1 cellular context compared by ENCODE assay signal in genomic region chr1:227043755-227044154, GRCh38.
TF ChIP-seq lines count a peak whose summit lies in the region.

No MANE protein-coding gene starts in this region.

TF ChIP-seq in HepG2, 621 proteins besides CTCF, POLR2A, EP300 and RAD21 (continued from another document):
- TF ChIP-seq ZBTB44 (CRISPR knock-in tag; IDR thresholded peaks at IDR 0.05), result no peak
- TF ChIP-seq ATF7 (IDR thresholded peaks at IDR 0.05), result 0 out of 2 replicates have a peak, but pooled peaks have one; percentile 15
- TF ChIP-seq ATF7 (CRISPR knock-in tag; IDR thresholded peaks at IDR 0.05), result no peak
- TF ChIP-seq NBN (conservative IDR thresholded peaks at IDR 0.05), result no peak
- no peak for TF ChIP-seq EED (CRISPR knock-in tag; IDR thresholded peaks at IDR 0.05)
- TF ChIP-seq NFE2L2 (IDR thresholded peaks at IDR 0.05; ENCODE audit: low read length), result peak; percentile 29; the same call in 1 of the 2 replicates
- TF ChIP-seq NFE2 (CRISPR knock-in tag; IDR thresholded peaks at IDR 0.05), result 0 out of 2 replicates have a peak, but pooled peaks have one; percentile 20
- TF ChIP-seq RARG (CRISPR knock-in tag; IDR thresholded peaks at IDR 0.05; ENCODE audit: low read depth), result no peak
